8 cellular contexts compared by ENCODE assay signal in genomic region chr12:49131973-49132461, GRCh38. TPM values are rescaled to one million over a fixed set of nuclear protein-coding genes. Genes with fewer than 3 reads are reported as not detected.
DNase-seq lines count a peak whose midpoint lies in the region; ATAC-seq, FAIRE-seq and TF ChIP-seq lines count a peak whose summit lies in the region.

No MANE protein-coding gene starts in this region.

- TSS peak; percentile 83 for BruUV-seq in GM12878 (replicated peaks; lab: Mats Ljungman, UMichigan)

- no peak for ATAC-seq in activated T-cell treated with anti-CD3 and anti-CD28 coated beads, Interleukin-2, amount 50 U/mL, for 72 hours (replicated peaks in 1 of 2)
- ATAC-seq in GM12878 (no peak), GM19023 (IDR thresholded peaks at IDR 0.05; ENCODE audit: unreplicated experiment) (no peak), GM18909 (IDR thresholded peaks at IDR 0.05; ENCODE audit: poor library complexity, unreplicated experiment) (no peak)

- H3K4me2 ChIP-seq in GM12878 (ENCODE audit: control insufficient read depth, insufficient read depth), result peak overlapping the region; percentile 92

- peak overlapping the region; percentile 70 for H3K4me3 ChIP-seq in GM12878
- peak overlapping the region; percentile 41 for H3K4me3 ChIP-seq in kidney epithelial cell (ENCODE audit: low read depth, low read length)
- peak overlapping the region; percentile 90 for H3K4me3 ChIP-seq in suprapubic skin

- H3K9ac ChIP-seq in GM12878 (ENCODE audit: control insufficient read depth, insufficient read depth, low read length), result peak overlapping the region; percentile 63

- FAIRE-seq in GM12878 (lab: Jason Lieb, UNC), result no peak

- in situ Hi-C loops in GM12878 (cut with MboI), result no loop called here

- peak overlapping the region; percentile 98 for H3K27ac ChIP-seq in GM12878 (ENCODE audit: control insufficient read depth, insufficient read depth)
- peak overlapping the region; percentile 99 for H3K27ac ChIP-seq in suprapubic skin

- peaks cover 46% of the 10 kb centered on the region for H3K4me1 Mint-ChIP-seq in activated T-cell treated with anti-CD3 and anti-CD28 coated beads, Interleukin-2, amount 50 U/mL, for 72 hours (ENCODE audit: low read depth)

- TF ChIP-seq RAD21 in GM12878 (IDR thresholded peaks at IDR 0.05; ENCODE audit: insufficient read depth, low read depth, low read length), result no peak

- H3K27me3 ChIP-seq in GM12878 (replicated peaks in 1 of 2; ENCODE audit: control insufficient read depth in 2 of 2, insufficient read depth in 2 of 2, low read length in 1 of 2) (no peaks in the 10 kb centered on the region), kidney epithelial cell (ENCODE audit: control insufficient read depth, insufficient read depth, low read length) (no peaks in the 10 kb centered on the region), suprapubic skin (no peaks in the 10 kb centered on the region)

- H3K4me1 ChIP-seq in GM12878 (ENCODE audit: control insufficient read depth, insufficient read depth, low read length) (peaks cover 13% of the 10 kb centered on the region), suprapubic skin (peaks cover 37% of the 10 kb centered on the region)

- peak overlapping the region; percentile 78 for H2AFZ ChIP-seq in GM12878 (ENCODE audit: control insufficient read depth, low read depth, low read length)

- WGBS in GM12878 (ENCODE audit: insufficient coverage, insufficient replicate concordance, low lambda C conversion rate, missing lambda C conversion rate), result under 1% methylated on average over 6 of the region's 6 CpGs
- WGBS in suprapubic skin, result 22% methylated on average over 6 of the region's 6 CpGs

- intact Hi-C loops in GM12878 (cut with micrococcal nuclease; ENCODE audit: unreplicated experiment), result loop anchor here (2.0 kb wide), 2 partner anchors 57 to 103 kb away; partner anchors contain the start of gene TUBA1A

- H3K36me3 Mint-ChIP-seq in activated T-cell treated with anti-CD3 and anti-CD28 coated beads, Interleukin-2, amount 50 U/mL, for 72 hours (ENCODE audit: insufficient read depth in 2 of 2), result peaks cover 28 to 37% of the 10 kb centered on the region in 2 donors

- no peaks in the 10 kb centered on the region; the same call in 1 of the 2 replicates for H4K20me1 ChIP-seq in GM12878 (ENCODE audit: control insufficient read depth, insufficient read depth)

- H3K9me3 ChIP-seq in GM12878 (replicated peaks; ENCODE audit: control insufficient read depth, insufficient read depth, low read length), result no peaks in the 10 kb centered on the region
- no peaks in the 10 kb centered on the region for H3K9me3 ChIP-seq in suprapubic skin

- POLR2A ChIA-PET in GM12878 (lab: Charles Lee), result interaction anchor here (0.5 to 4.7 kb wide), 19 partner anchors 11 to 572 kb away, joined by 3 to 48 read pairs (median 6); partner anchors contain the start of genes KMT2D, LMBR1L, RHEBL1 and TROAP

- SMC1A ChIA-PET in GM12878 (lab: Charles Lee; ENCODE audit: uncharacterized antibody, unreplicated experiment), result interaction anchor here (0.8 to 4.1 kb wide), 9 partner anchors 19 to 135 kb away, joined by 3 to 15 read pairs (median 6); partner anchors contain the start of genes LMBR1L and RHEBL1

- H3K9me3 Mint-ChIP-seq in activated T-cell treated with anti-CD3 and anti-CD28 coated beads, Interleukin-2, amount 50 U/mL, for 72 hours, result no peaks in the 10 kb centered on the region

- DNase-seq in activated T-cell treated with anti-CD3 and anti-CD28 coated beads, Interleukin-2, amount 50 U/mL, for 72 hours, result no peak
- no peak for DNase-seq in activated T-cell treated with anti-CD3 and anti-CD28 coated beads, Interleukin-2, amount 50 U/mL, for 48 hours
- DNase-seq in NCI-H446 treated with DMSO at 0.1 percent for 48 hours (lab: John Stamatoyannopoulos, UW) (peak; percentile 66), GM12878 (ENCODE audit: low read depth, low spot score) (no peak), kidney epithelial cell (ENCODE audit: low read depth) (no peak), suprapubic skin (ENCODE audit: low spot score in 2 of 2) (no peak)

- TF ChIP-seq EP300 in GM12878 (IDR thresholded peaks at IDR 0.05; ENCODE audit: borderline replicate concordance in 1 of 2, control insufficient read depth in 1 of 2, low read depth in 2 of 2, low read length in 2 of 2) (no peak), suprapubic skin (IDR thresholded peaks at IDR 0.05) (no peak)

- CTCF ChIA-PET in GM12878 (lab: Yijun Ruan, JAX), result interaction anchor here (1.0 to 4.9 kb wide), 12 partner anchors 10 to 103 kb away, joined by 3 to 48 read pairs (median 10); partner anchors contain the start of genes DHH, LMBR1L and TUBA1A

- no peak for TF ChIP-seq POLR2A in GM12878 (IDR thresholded peaks at IDR 0.05; ENCODE audit: low read depth, low read length)
- TF ChIP-seq POLR2A in suprapubic skin (IDR thresholded peaks at IDR 0.05), result no peak

- H3K79me2 ChIP-seq in GM12878 (ENCODE audit: control insufficient read depth, insufficient read depth, low read length), result peaks cover 49% of the 10 kb centered on the region

- H3K27ac Mint-ChIP-seq in activated T-cell treated with anti-CD3 and anti-CD28 coated beads, Interleukin-2, amount 50 U/mL, for 72 hours, result peak overlapping the region; percentile 97

- TF ChIP-seq CTCF in GM12878 (IDR thresholded peaks at IDR 0.05 in 2 of 3, conservative IDR thresholded peaks at IDR 0.05 in 1 of 3; ENCODE audit: control insufficient read depth in 2 of 3, extremely low read depth in 1 of 3, insufficient read depth in 1 of 3, low read depth in 3 of 3, low read length in 3 of 3) (no peak), kidney epithelial cell (IDR thresholded peaks at IDR 0.05; ENCODE audit: insufficient read depth, low read length, poor library complexity, severe bottlenecking) (no peak), suprapubic skin (IDR thresholded peaks at IDR 0.05) (no peak)

- no peaks in the 10 kb centered on the region for H3K27me3 Mint-ChIP-seq in activated T-cell treated with anti-CD3 and anti-CD28 coated beads, Interleukin-2, amount 50 U/mL, for 72 hours (ENCODE audit: low read depth)

- RAD21 ChIA-PET in GM12878 (lab: Charles Lee; ENCODE audit: unreplicated experiment), result interaction anchor here (0.7 to 4.0 kb wide), 10 partner anchors 12 to 235 kb away, joined by 3 to 28 read pairs (median 6); partner anchors contain the start of genes LMBR1L, SPATS2, TUBA1A and TUBA1C

- H3K4me3 Mint-ChIP-seq in activated T-cell treated with anti-CD3 and anti-CD28 coated beads, Interleukin-2, amount 50 U/mL, for 72 hours, result peak overlapping the region; percentile 91 to 95

- H3K36me3 ChIP-seq in GM12878 (ENCODE audit: control insufficient read depth in 2 of 2, insufficient read depth in 2 of 2, low read length in 1 of 2) (peaks cover 4 to 21% of the 10 kb centered on the region in 2 experiments), kidney epithelial cell (ENCODE audit: control insufficient read depth, insufficient read depth, low read length) (peaks cover 3% of the 10 kb centered on the region), suprapubic skin (peaks cover 23% of the 10 kb centered on the region)

RNA-seq across cellular contexts. Expression of gene TUBA1B, which starts 0.8 kb away (rescaled TPM):
- 100 to 1,000 TPM; 851 to 922 TPM for total RNA-seq in activated T-cell treated with anti-CD3 and anti-CD28 coated beads, Interleukin-2, amount 50 U/mL, for 72 hours
- total RNA-seq in GM12878 (2013; cell fraction: nucleolus; rRNA removed), result 249 and 258 TPM in 2 replicates
- total RNA-seq in GM12878 (2014; rRNA removed) (3,981 and 4,275 TPM in 2 replicates), GM12878 (2014; rRNA removed; fragmentation: Illumina TruSeq; extraction: Trizol) (2,309 and 2,328 TPM in 2 replicates), GM12878 (2021) (2,549 and 2,597 TPM in 2 replicates), kidney epithelial cell (739 and 794 TPM in 2 replicates), suprapubic skin (100 to 1,000 TPM; 240 to 523 (median 441) TPM)
- polyA plus RNA-seq in GM12878 (2011; ENCODE audit: low read depth), result 1,047 TPM
- polyA plus RNA-seq in GM12878 (2011; rRNA removed) (2,835 and 4,712 TPM in 2 replicates), GM12878 (2014; fragmentation: Illumina TruSeq; extraction: Trizol) (4,423 and 4,647 TPM in 2 replicates), GM12878 (2014; fragmentation: Nextera tagmentation; extraction: Ambion mirVana) (1,000 to 10,000 TPM; 2,848 to 3,323 TPM), GM12878 (2014; rRNA removed) (3,699 TPM in 2 replicates), GM12878 (2016; fragmentation: Nextera tagmentation; extraction: Ambion mirVana) (1,000 to 10,000 TPM; 3,405 to 3,731 TPM)
- 6,091 and 6,711 TPM in 2 replicates for polyA plus RNA-seq in GM12878 (2011; cell fraction: cytosol; rRNA removed)
- 1,620 and 2,226 TPM in 2 replicates for polyA plus RNA-seq in GM12878 (2011; cell fraction: nucleus; rRNA removed)
- 928 and 1,221 TPM in 2 replicates for polyA plus RNA-seq in GM12878 (2012)
- polyA minus RNA-seq in GM12878 (2011; rRNA and poly(A)+ RNA removed), result 3,538 and 4,663 TPM in 2 replicates
- 798 and 980 TPM in 2 replicates for polyA minus RNA-seq in GM12878 (2011; cell fraction: cytosol; rRNA and poly(A)+ RNA removed)
- polyA minus RNA-seq in GM12878 (2011; cell fraction: nucleus; rRNA and poly(A)+ RNA removed), result 484 and 841 TPM in 2 replicates

RNA-seq across cellular contexts. Expression of gene LMBR1L, which starts 21.4 kb away (rescaled TPM):
- total RNA-seq in activated T-cell treated with anti-CD3 and anti-CD28 coated beads, Interleukin-2, amount 50 U/mL, for 72 hours, result 100 to 1,000 TPM in 1 of 2 donors, 10 to 100 TPM in 1; 80.0 to 108 TPM
- 127 and 140 TPM in 2 replicates for total RNA-seq in GM12878 (2013; cell fraction: nucleolus; rRNA removed)
- total RNA-seq in GM12878 (2014; rRNA removed), result 19.8 and 22.0 TPM in 2 replicates
- 11.8 and 13.5 TPM in 2 replicates for total RNA-seq in GM12878 (2014; rRNA removed; fragmentation: Illumina TruSeq; extraction: Trizol)
- total RNA-seq in GM12878 (2021), result 22.1 and 24.9 TPM in 2 replicates
- 21.9 TPM for polyA plus RNA-seq in GM12878 (2011; ENCODE audit: low read depth)
- polyA plus RNA-seq in GM12878 (2011; rRNA removed), result 34.2 and 42.6 TPM in 2 replicates
- polyA plus RNA-seq in GM12878 (2011; cell fraction: cytosol; rRNA removed), result 31.5 and 44.0 TPM in 2 replicates
- polyA plus RNA-seq in GM12878 (2011; cell fraction: nucleus; rRNA removed), result 202 and 308 TPM in 2 replicates
- polyA plus RNA-seq in GM12878 (2012), result 41.1 and 42.3 TPM in 2 replicates
- 23.2 and 25.9 TPM in 2 replicates for polyA plus RNA-seq in GM12878 (2014; fragmentation: Illumina TruSeq; extraction: Trizol)
- polyA plus RNA-seq in GM12878 (2014; fragmentation: Nextera tagmentation; extraction: Ambion mirVana), result 1 to 10 TPM; 2.1 to 2.8 TPM
- polyA plus RNA-seq in GM12878 (2014; rRNA removed), result 22.4 and 24.7 TPM in 2 replicates
- 10 to 100 TPM; 18.0 to 20.3 TPM for polyA plus RNA-seq in GM12878 (2016; fragmentation: Nextera tagmentation; extraction: Ambion mirVana)
- 43.9 and 52.4 TPM in 2 replicates for polyA minus RNA-seq in GM12878 (2011; rRNA and poly(A)+ RNA removed)
- 14.8 and 18.7 TPM in 2 replicates for polyA minus RNA-seq in GM12878 (2011; cell fraction: cytosol; rRNA and poly(A)+ RNA removed)
- 60.1 and 63.5 TPM in 2 replicates for polyA minus RNA-seq in GM12878 (2011; cell fraction: nucleus; rRNA and poly(A)+ RNA removed)
- 67.9 and 74.3 TPM in 2 replicates for total RNA-seq in kidney epithelial cell
- 100 to 1,000 TPM in 1 of 4 donors, 10 to 100 TPM in 3; 25.3 to 152 (median 62.3) TPM for total RNA-seq in suprapubic skin

RNA-seq across cellular contexts. Expression of gene DHH, which starts 37.4 kb away (rescaled TPM):
- total RNA-seq in activated T-cell treated with anti-CD3 and anti-CD28 coated beads, Interleukin-2, amount 50 U/mL, for 72 hours, result under 1 TPM; 0.12 to 0.41 TPM
- 0.15 and 0.22 TPM in 2 replicates for total RNA-seq in GM12878 (2013; cell fraction: nucleolus; rRNA removed)
- total RNA-seq in GM12878 (2014; rRNA removed) (not detected in 2 replicates), GM12878 (2014; rRNA removed; fragmentation: Illumina TruSeq; extraction: Trizol) (0.05 TPM in 1 of 2 replicates, not detected in the other), GM12878 (2021) (not detected in 2 replicates), kidney epithelial cell (0.04 TPM in 1 of 2 replicates, not detected in the other), suprapubic skin (under 1 TPM; 0.15 to 0.47 (median 0.42) TPM)
- not detected for polyA plus RNA-seq in GM12878 (2011; ENCODE audit: low read depth)
- polyA plus RNA-seq in GM12878 (2011; rRNA removed) (0.01 TPM in 1 of 2 replicates, not detected in the other), GM12878 (2014; fragmentation: Illumina TruSeq; extraction: Trizol) (not detected in 2 replicates), GM12878 (2014; fragmentation: Nextera tagmentation; extraction: Ambion mirVana) (not detected), GM12878 (2014; rRNA removed) (0.11 TPM in 1 of 2 replicates, not detected in the other), GM12878 (2016; fragmentation: Nextera tagmentation; extraction: Ambion mirVana) (not detected)
- not detected in 2 replicates for polyA plus RNA-seq in GM12878 (2011; cell fraction: cytosol; rRNA removed)
- 0.03 and 0.06 TPM in 2 replicates for polyA plus RNA-seq in GM12878 (2011; cell fraction: nucleus; rRNA removed)
- polyA plus RNA-seq in GM12878 (2012), result not detected in 2 replicates
- not detected in 2 replicates for polyA minus RNA-seq in GM12878 (2011; rRNA and poly(A)+ RNA removed)
- not detected in 2 replicates for polyA minus RNA-seq in GM12878 (2011; cell fraction: cytosol; rRNA and poly(A)+ RNA removed)
- under 0.01 TPM in 1 of 2 replicates, not detected in the other for polyA minus RNA-seq in GM12878 (2011; cell fraction: nucleus; rRNA and poly(A)+ RNA removed)

RNA-seq across cellular contexts. Expression of gene TUBA1A, which starts 56.9 kb away (rescaled TPM):
- 10 to 100 TPM; 77.6 to 82.6 TPM for total RNA-seq in activated T-cell treated with anti-CD3 and anti-CD28 coated beads, Interleukin-2, amount 50 U/mL, for 72 hours
- 18.5 and 18.7 TPM in 2 replicates for total RNA-seq in GM12878 (2013; cell fraction: nucleolus; rRNA removed)
- 281 and 336 TPM in 2 replicates for total RNA-seq in GM12878 (2014; rRNA removed)
- total RNA-seq in GM12878 (2014; rRNA removed; fragmentation: Illumina TruSeq; extraction: Trizol), result 188 and 209 TPM in 2 replicates
- 148 and 167 TPM in 2 replicates for total RNA-seq in GM12878 (2021)
- 59.9 TPM for polyA plus RNA-seq in GM12878 (2011; ENCODE audit: low read depth)
- 78.7 and 129 TPM in 2 replicates for polyA plus RNA-seq in GM12878 (2011; rRNA removed)
- 165 and 170 TPM in 2 replicates for polyA plus RNA-seq in GM12878 (2011; cell fraction: cytosol; rRNA removed)
- 71.2 and 85.4 TPM in 2 replicates for polyA plus RNA-seq in GM12878 (2011; cell fraction: nucleus; rRNA removed)
- polyA plus RNA-seq in GM12878 (2012), result 62.8 and 66.1 TPM in 2 replicates
- polyA plus RNA-seq in GM12878 (2014; fragmentation: Illumina TruSeq; extraction: Trizol), result 340 and 395 TPM in 2 replicates
- 100 to 1,000 TPM; 431 to 496 TPM for polyA plus RNA-seq in GM12878 (2014; fragmentation: Nextera tagmentation; extraction: Ambion mirVana)
- polyA plus RNA-seq in GM12878 (2014; rRNA removed), result 259 and 311 TPM in 2 replicates
- polyA plus RNA-seq in GM12878 (2016; fragmentation: Nextera tagmentation; extraction: Ambion mirVana), result 100 to 1,000 TPM; 200 to 217 TPM
- polyA minus RNA-seq in GM12878 (2011; rRNA and poly(A)+ RNA removed), result 104 and 131 TPM in 2 replicates
- 12.3 and 25.0 TPM in 2 replicates for polyA minus RNA-seq in GM12878 (2011; cell fraction: cytosol; rRNA and poly(A)+ RNA removed)
- 20.9 and 25.6 TPM in 2 replicates for polyA minus RNA-seq in GM12878 (2011; cell fraction: nucleus; rRNA and poly(A)+ RNA removed)
- total RNA-seq in kidney epithelial cell, result 883 and 997 TPM in 2 replicates
- 100 to 1,000 TPM in 3 of 4 donors, 10 to 100 TPM in 1; 70.0 to 251 (median 181) TPM for total RNA-seq in suprapubic skin
